9 cellular contexts compared by ENCODE assay signal in the genomic region with DNA sequence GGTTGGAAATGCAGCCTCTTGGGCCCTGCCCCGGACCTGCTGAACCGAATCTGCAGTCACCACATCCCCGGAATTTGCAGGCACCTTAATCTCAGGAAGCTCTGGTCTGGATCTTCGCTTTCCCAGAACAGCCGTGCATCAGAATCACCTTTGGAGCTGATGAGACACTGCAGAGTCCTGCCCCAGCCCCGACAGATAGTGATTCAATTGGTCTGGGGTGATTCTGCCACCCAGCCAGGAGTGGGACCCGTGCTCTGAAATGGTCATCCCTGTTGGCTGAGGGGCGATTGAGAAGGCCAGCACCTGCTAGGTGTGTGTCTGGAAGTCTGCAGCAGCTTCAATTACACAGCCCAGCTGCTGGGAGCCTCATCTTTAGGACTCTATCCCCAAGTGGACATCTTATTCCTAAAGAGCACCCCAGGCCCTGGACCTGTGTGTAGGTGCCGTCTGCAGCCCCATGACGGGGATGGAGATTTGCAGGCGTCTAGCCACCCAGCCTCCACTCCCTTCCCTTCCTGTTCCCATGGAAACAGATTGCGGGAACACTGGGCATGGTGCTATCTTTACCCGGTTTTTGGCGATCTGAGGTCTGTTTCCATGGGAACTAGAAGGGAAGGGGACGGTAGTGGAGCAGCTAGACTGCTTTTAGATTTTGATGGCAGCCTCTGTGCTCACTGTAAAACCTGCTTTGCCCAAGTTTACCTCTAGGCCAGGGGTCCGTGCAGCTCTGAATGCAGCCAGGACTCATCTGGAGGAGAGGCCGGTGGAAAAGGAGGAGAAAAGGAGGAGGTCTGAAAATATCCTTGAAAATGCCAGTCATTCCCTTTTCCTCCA.
DNase-seq lines count a peak whose midpoint lies in the region; ATAC-seq, FAIRE-seq and TF ChIP-seq lines count a peak whose summit lies in the region.
"Had no signal": no experiment of that assay in that cellular context is flagged by ENCODE, and none has a peak within 500 bp of the region (broad histone marks: within the 10 kb centered on the region; RNA-seq: fewer than 3 reads in every experiment).

No MANE protein-coding gene starts in this region.

- ATAC-seq in HG03565 (IDR thresholded peaks at IDR 0.05; ENCODE audit: unreplicated experiment) (peak; percentile 3), K562 (no peak), GM21423 (IDR thresholded peaks at IDR 0.05; ENCODE audit: unreplicated experiment) (no peak)

- no peaks in the 10 kb centered on the region for H3K79me2 ChIP-seq in K562 (ENCODE audit: control insufficient read depth, insufficient read depth, low read length)
- H3K79me2 ChIP-seq in H9 (ENCODE audit: insufficient read depth, low read length): no peaks in the 10 kb centered on the region

- TF ChIP-seq POLR2A in K562 (conservative IDR thresholded peaks at IDR 0.05): no peak

- no peak overlapping the region for H2BK20ac ChIP-seq in H9 (ENCODE audit: low read depth, low read length, poor library complexity, severe bottlenecking)

- H2BK12ac ChIP-seq in H9 (ENCODE audit: insufficient read length, low read depth, low read length): no peak overlapping the region

- no peak overlapping the region for H3K4ac ChIP-seq in H9 (ENCODE audit: low read depth, low read length)

- no peaks in the 10 kb centered on the region for H3K9me1 ChIP-seq in K562 (ENCODE audit: control insufficient read depth, insufficient read depth, low read length)

- H3K27me3 ChIP-seq in K562 (ENCODE audit: control insufficient read depth in 2 of 2, insufficient read depth in 2 of 2, low read length in 2 of 2): peaks cover 22 to 56% of the 10 kb centered on the region in 2 experiments
- no peaks in the 10 kb centered on the region for H3K27me3 ChIP-seq in H9 (ENCODE audit: insufficient read depth, low read length)

- no peak overlapping the region for H4K8ac ChIP-seq in H9 (replicated peaks; ENCODE audit: insufficient read length, low read depth, low read length)

- H2AK5ac ChIP-seq in H9 (ENCODE audit: insufficient read length, low read length): no peak overlapping the region

- no peak for TF ChIP-seq RAD21 in K562 (CRISPR knock-in tag; conservative IDR thresholded peaks at IDR 0.05 in 1 of 2, IDR thresholded peaks at IDR 0.05 in 1 of 2)

- H3K56ac ChIP-seq in H9 (ENCODE audit: insufficient read length, low read depth, low read length): no peak overlapping the region

- no peak overlapping the region for H2BK120ac ChIP-seq in H9 (ENCODE audit: low read depth, low read length, poor library complexity, severe bottlenecking)

- POLR2A ChIA-PET in K562 (lab: Yijun Ruan, JAX): interaction anchor here (1.0 kb wide), 1 partner anchor 13 kb away, joined by 3 read pairs; no protein-coding TSS in a partner anchor

- CTCF ChIA-PET in Calu3 (lab: Charles Lee) (no interaction called here), K562 (lab: Yijun Ruan, JAX; ENCODE audit: low intra/inter-chr PET ratio) (no interaction called here)

- H3K4me1 ChIP-seq in K562 (replicated peaks in 1 of 2; ENCODE audit: control insufficient read depth in 2 of 2, insufficient read depth in 2 of 2, low read length in 2 of 2) (no peaks in the 10 kb centered on the region), H9 (ENCODE audit: insufficient read depth, low read length) (no peaks in the 10 kb centered on the region)

- H4K20me1 ChIP-seq in K562 (replicated peaks; ENCODE audit: control insufficient read depth, insufficient read depth, low read length): peaks cover 2% of the 10 kb centered on the region; the same call in 1 of the 2 replicates
- H4K20me1 ChIP-seq in H9 (ENCODE audit: control insufficient read depth, insufficient read depth, insufficient read length): no peaks in the 10 kb centered on the region

- H3K36me3 Mint-ChIP-seq in Calu3 (ENCODE audit: insufficient read depth, unreplicated experiment) (no peaks in the 10 kb centered on the region), H9 (ENCODE audit: insufficient read depth in 1 of 3, low read depth in 3 of 3) (no peaks in the 10 kb centered on the region)

- no peaks in the 10 kb centered on the region for H3K79me1 ChIP-seq in H9 (ENCODE audit: insufficient read depth, low read depth, low read length, poor library complexity, severe bottlenecking)

- in situ Hi-C loops in K562 (cut with MboI): no loop called here

- FAIRE-seq in K562 (lab: Jason Lieb, UNC): no peak

- no peak overlapping the region for H3T11ph ChIP-seq in H9 (ENCODE audit: low read length)

- no peak overlapping the region for H3K23ac ChIP-seq in H9 (ENCODE audit: insufficient read length, low read depth, low read length)

- no peaks in the 10 kb centered on the region for H3K9me3 Mint-ChIP-seq in Calu3 (ENCODE audit: low read depth, unreplicated experiment)
- H3K9me3 Mint-ChIP-seq in H9: no peaks in the 10 kb centered on the region

- H3K27me3 Mint-ChIP-seq in Calu3 (ENCODE audit: unreplicated experiment) (no peaks in the 10 kb centered on the region), H9 (ENCODE audit: low read depth) (peaks cover 2% of the 10 kb centered on the region)

- no peak overlapping the region for H3K4me3 ChIP-seq in K562

- no peak overlapping the region for H4K5ac ChIP-seq in H9 (ENCODE audit: insufficient read length, low read depth, low read length)

- H3K4me2 ChIP-seq in K562 (ENCODE audit: insufficient read depth, low read length) (no peak overlapping the region), H9 (ENCODE audit: insufficient read depth, insufficient read length, low read length) (no peak overlapping the region)

- H3K27ac Mint-ChIP-seq in Calu3 (ENCODE audit: unreplicated experiment) (peak overlapping the region; percentile 24), H9 (peak overlapping the region in 1 of 3 experiments; percentile 92; a peak in 1 of 7 replicates)

- H3K9me3 ChIP-seq in K562 (replicated peaks; ENCODE audit: control insufficient read depth, insufficient read depth, low read depth, low read length): no peaks in the 10 kb centered on the region
- H3K9me3 ChIP-seq in H9 (ENCODE audit: control insufficient read depth, low read depth, low read length): no peaks in the 10 kb centered on the region

- H2BK15ac ChIP-seq in H9 (ENCODE audit: low read depth, low read length): no peak overlapping the region

- H3K23me2 ChIP-seq in H9 (ENCODE audit: insufficient read length, low read depth, low read length, poor library complexity, severe bottlenecking): no peaks in the 10 kb centered on the region

- H4K91ac ChIP-seq in H9 (ENCODE audit: insufficient read length, low read depth, low read length): no peak overlapping the region

- H2AFZ ChIP-seq in K562 (ENCODE audit: low read depth, low read length) (no peak overlapping the region), H9 (ENCODE audit: low read length) (no peak overlapping the region)

- no peak for TF ChIP-seq CTCF in Calu3 (IDR thresholded peaks at IDR 0.05; ENCODE audit: unreplicated experiment)
- TF ChIP-seq CTCF in K562 (IDR thresholded peaks at IDR 0.05 in 2 of 3, conservative IDR thresholded peaks at IDR 0.05 in 1 of 3; ENCODE audit: insufficient read depth in 2 of 3, low read depth in 1 of 3, low read length in 3 of 3): no peak
- no peak for TF ChIP-seq CTCF in H9 (conservative IDR thresholded peaks at IDR 0.05)

- H3K14ac ChIP-seq in H9 (ENCODE audit: insufficient read depth, low read length): no peak overlapping the region

- H3K4me1 Mint-ChIP-seq in Calu3 (ENCODE audit: low read depth, unreplicated experiment) (peaks cover 12% of the 10 kb centered on the region), H9 (peaks cover 13 to 16% of the 10 kb centered on the region in 2 experiments)

- no peaks in the 10 kb centered on the region for H3K36me3 ChIP-seq in K562 (ENCODE audit: control insufficient read depth, insufficient read depth, low read length)

- no peak overlapping the region for H3K27ac ChIP-seq in K562 (ENCODE audit: extremely low read depth, low read depth, low read length)
- H3K27ac ChIP-seq in H9 (ENCODE audit: insufficient read length, low read depth, low read length): no peak overlapping the region

- no peak overlapping the region for H3K4me3 Mint-ChIP-seq in Calu3 (ENCODE audit: low read depth, unreplicated experiment)
- no peak overlapping the region for H3K4me3 Mint-ChIP-seq in H9

- 2% methylated on average over 13 of the region's 17 CpGs for WGBS in K562 (ENCODE audit: insufficient coverage, low coverage, missing lambda C conversion rate)
- no CpG with 5 or more reads among the region's 17 CpGs for WGBS in H9 (ENCODE audit: extremely low coverage, insufficient read length, low lambda C conversion rate)

- BruUV-seq in Calu3 (replicated peaks; lab: Mats Ljungman, UMichigan): no TSS peak
- BruUV-seq in K562 (replicated peaks; lab: Mats Ljungman, UMichigan): no TSS peak

- DNase-seq in Calu3 (no peak), K562 (ENCODE audit: extremely low read depth in 1 of 4, low spot score in 3 of 4) (no peak), middle frontal gyrus (ENCODE audit: extremely low spot score, low spot score) (peak; percentile 66), mucosa of gallbladder (ENCODE audit: low spot score) (no peak), H9 (no peak)
- no peak for DNase-seq in stimulated activated CD4-positive, alpha-beta T cell treated with anti-CD3 and anti-CD28 coated beads, Interleukin-4, amount 100 ng/mL, for 4 hours
- DNase-seq: NCI-H1930 had no signal

- no peak for TF ChIP-seq EP300 in K562 (IDR thresholded peaks at IDR 0.05; ENCODE audit: low read length)

- H2BK5ac ChIP-seq in H9 (ENCODE audit: insufficient read length, low read length): no peak overlapping the region

- no peak overlapping the region for H3K18ac ChIP-seq in H9 (ENCODE audit: insufficient read length, low read depth, low read length)

- intact Hi-C loops in Calu3 (cut with micrococcal nuclease; ENCODE audit: unreplicated experiment): no loop called here
- intact Hi-C loops in K562 (cut with micrococcal nuclease): no loop called here

- H3K9ac ChIP-seq in K562 (ENCODE audit: insufficient read depth in 1 of 2, low read depth in 2 of 2, low read length in 2 of 2): no peak overlapping the region
- H3K9ac ChIP-seq in H9 (ENCODE audit: extremely low read depth, insufficient read length, low read length): no peak overlapping the region

TF ChIP-seq in K562, 482 proteins besides CTCF, POLR2A, EP300 and RAD21:
- TF ChIP-seq EHMT2 (IDR thresholded peaks at IDR 0.05) (no peak), RFX1 (IDR thresholded peaks at IDR 0.05) (peak; percentile 61), RHOXF2B (CRISPR knock-in tag; conservative IDR thresholded peaks at IDR 0.05) (no peak)
